8 cellular contexts compared by ENCODE assay signal in genomic region chr11:22829231-22830081, GRCh38. TPM values are rescaled to one million over a fixed set of nuclear protein-coding genes. Genes with fewer than 3 reads are reported as not detected.
DNase-seq lines count a peak whose midpoint lies in the region; ATAC-seq and TF ChIP-seq lines count a peak whose summit lies in the region.

TSS of gene SVIP (minus strand) at chr11:22829801. CDS start at chr11:22829748, 53 bp downstream.

- peak; percentile 93 for ATAC-seq in HG03175 (IDR thresholded peaks at IDR 0.05; ENCODE audit: unreplicated experiment)

- in situ Hi-C loops in GM18951 (cut with MboI; ENCODE audit: low sequenced_read_pairs, unreplicated experiment) = no loop called here

- H3K36me3 Mint-ChIP-seq in chondrocyte (ENCODE audit: low read depth) = no peaks in the 10 kb centered on the region

- no peaks in the 10 kb centered on the region for H3K36me3 ChIP-seq in kidney epithelial cell (ENCODE audit: control insufficient read depth, insufficient read depth, low read length)

- H3K27me3 ChIP-seq in kidney epithelial cell (ENCODE audit: control insufficient read depth, insufficient read depth, low read length) = no peaks in the 10 kb centered on the region

- H3K9me3 Mint-ChIP-seq in chondrocyte (ENCODE audit: low read depth) = no peaks in the 10 kb centered on the region

- peaks cover 16% of the 10 kb centered on the region for H3K4me1 Mint-ChIP-seq in chondrocyte (ENCODE audit: low read depth)

- peak; percentile 82 for TF ChIP-seq POLR2A in GM18951 (IDR thresholded peaks at IDR 0.05; ENCODE audit: extremely low read depth, insufficient read depth, insufficient read length)

- H3K27ac Mint-ChIP-seq in chondrocyte (ENCODE audit: unreplicated experiment) = peak within 1 kb of the TSS; percentile 9

- H3K4me3 ChIP-seq in kidney epithelial cell (ENCODE audit: low read depth, low read length) = peak within 1 kb of the TSS; percentile 68

- no peaks in the 10 kb centered on the region for H3K27me3 Mint-ChIP-seq in chondrocyte (ENCODE audit: low read depth)

- DNase-seq in AG09319 (ENCODE audit: extremely low read depth, low read depth) (peak; percentile 61), NCI-H345 treated with DMSO at 0.1 percent for 48 hours (lab: John Stamatoyannopoulos, UW; ENCODE audit: unreplicated experiment) (peak; percentile 93), chondrocyte (ENCODE audit: low spot score) (peak; percentile 95), kidney epithelial cell (ENCODE audit: low read depth) (peak; percentile 56)
- DNase-seq in activated CD4-positive, alpha-beta T cell treated with anti-CD3 and anti-CD28 coated beads for 24 hours (ENCODE audit: low read depth in 2 of 2) = peak; percentile 92 to 94
- DNase-seq in stimulated activated CD4-positive, alpha-beta T cell treated with anti-CD3 and anti-CD28 coated beads, Interleukin-15, amount 100 ng/mL, for 24 hours = peak; percentile 95

- H3K4me3 Mint-ChIP-seq in chondrocyte (ENCODE audit: unreplicated experiment) = peak within 1 kb of the TSS; percentile 82

- peak; percentile 70 for TF ChIP-seq CTCF in AG09319 (IDR thresholded peaks at IDR 0.05; ENCODE audit: low read depth, low read length)
- TF ChIP-seq CTCF in chondrocyte (IDR thresholded peaks at IDR 0.05) = peak; percentile 81
- peak; percentile 85 for TF ChIP-seq CTCF in kidney epithelial cell (IDR thresholded peaks at IDR 0.05; ENCODE audit: insufficient read depth, low read length, poor library complexity, severe bottlenecking)

RNA-seq across cellular contexts. Expression of gene SVIP, which starts in this region (rescaled TPM):
- total RNA-seq in chondrocyte = 9.4 to 16.2 TPM (median 10.3 TPM) in 3 replicates
- 9.2 and 14.8 TPM in 2 replicates for total RNA-seq in kidney epithelial cell

Comparison
In these comparisons a context has a peak if more than half of its experiments do, and no peak if none do; other contexts are left out.
1. Peak in every context shown above with its lines: DNase-seq, ATAC-seq and H3K4me3 ChIP-seq.